Comparison of ENCODE assay signal across 9 cellular contexts in the genomic region with DNA sequence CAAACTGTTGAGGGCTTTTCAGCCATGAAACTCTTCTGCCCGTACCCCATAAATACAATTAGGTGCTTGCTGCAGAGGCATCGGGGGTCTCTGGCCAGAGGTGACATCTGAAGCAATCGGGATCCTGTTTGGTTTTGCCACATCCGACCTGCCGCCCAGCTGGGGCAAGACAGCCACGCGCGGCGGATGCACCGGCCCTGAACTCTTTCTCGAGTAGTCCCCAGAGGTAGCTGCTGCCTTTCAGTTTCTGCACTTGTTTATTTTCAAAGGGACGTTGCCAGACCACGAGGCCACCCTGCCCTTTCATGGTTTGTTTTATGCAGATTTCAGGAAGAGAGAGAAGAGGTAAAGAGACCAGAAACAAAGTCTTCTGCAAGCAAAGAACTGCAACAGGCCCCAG. TPM values are rescaled to one million over a fixed set of nuclear protein-coding genes. Genes with fewer than 3 reads are reported as not detected.
DNase-seq lines count a peak whose midpoint lies in the region; ATAC-seq and TF ChIP-seq lines count a peak whose summit lies in the region.
"Had no signal": no experiment of that assay in that cellular context is flagged by ENCODE, and none has a peak within 500 bp of the region (broad histone marks: within the 10 kb centered on the region; RNA-seq: fewer than 3 reads in every experiment).

No MANE protein-coding gene starts in this region.

- POLR2A ChIA-PET in Caco-2 (lab: Charles Lee): interaction anchor here (0.5 kb wide), 1 partner anchor 408 kb away, joined by 4 read pairs; no protein-coding TSS in a partner anchor

- no peak overlapping the region for H3K4me3 ChIP-seq in Caco-2 (ENCODE audit: low read depth, low read length)

- H3K36me3 Mint-ChIP-seq in Caco-2 (ENCODE audit: insufficient read depth, unreplicated experiment): peaks cover 35% of the 10 kb centered on the region

- H3K4me1 ChIP-seq in Caco-2: peaks cover 18% of the 10 kb centered on the region

- CTCF ChIA-PET in Caco-2 (lab: Charles Lee): no interaction called here

- no peaks in the 10 kb centered on the region for H3K9me3 Mint-ChIP-seq in Caco-2 (ENCODE audit: unreplicated experiment)

- no peaks in the 10 kb centered on the region for H3K27me3 ChIP-seq in Caco-2 (replicated peaks; ENCODE audit: control insufficient read depth, insufficient read depth, low read length)
- H3K27me3 ChIP-seq: neutrophil had no signal

- no peaks in the 10 kb centered on the region for H3K9me3 ChIP-seq in Caco-2
- H3K9me3 ChIP-seq: neutrophil had no signal

- ATAC-seq in HG02981 (IDR thresholded peaks at IDR 0.05; ENCODE audit: unreplicated experiment) (peak; percentile 85), left colon (no peak)

- peaks cover 17% of the 10 kb centered on the region for H3K4me1 Mint-ChIP-seq in Caco-2 (ENCODE audit: low read depth, unreplicated experiment)

- no peak overlapping the region for H3K27ac Mint-ChIP-seq in Caco-2 (ENCODE audit: unreplicated experiment)

- no peak overlapping the region for H3K4me3 Mint-ChIP-seq in Caco-2 (ENCODE audit: unreplicated experiment)

- TF ChIP-seq CTCF in Caco-2 (IDR thresholded peaks at IDR 0.05; ENCODE audit: insufficient read depth in 1 of 2, low read depth in 1 of 2, low read length in 1 of 2, severe bottlenecking in 1 of 2, unreplicated experiment in 1 of 2): no peak

- DNase-seq in activated T-cell treated with anti-CD3 and anti-CD28 coated beads for 48 hours (ENCODE audit: low read depth): peak; percentile 23
- DNase-seq in activated T-cell treated with anti-CD3 and anti-CD28 coated beads for 4 hours: no peak
- DNase-seq in activated CD4-positive, alpha-beta T cell treated with anti-CD3 and anti-CD28 coated beads for 48 hours: peak; percentile 43
- DNase-seq in left colon: peak; percentile 65 to 70
- DNase-seq in NCI-H524 treated with DMSO at 0.1 percent for 48 hours (lab: John Stamatoyannopoulos, UW): no peak
- no peak for DNase-seq in NCI-H226
- DNase-seq in Caco-2: no peak

- BruUV-seq in Caco-2 (replicated peaks; lab: Mats Ljungman, UMichigan): no TSS peak

- H3K36me3 ChIP-seq in Caco-2 (ENCODE audit: control insufficient read depth, insufficient read depth, low read length): no peaks in the 10 kb centered on the region; the same call in 1 of the 2 replicates
- H3K36me3 ChIP-seq: neutrophil had no signal

- H3K27me3 Mint-ChIP-seq in Caco-2 (ENCODE audit: insufficient read depth, unreplicated experiment): no peaks in the 10 kb centered on the region

- intact Hi-C loops in left colon (cut with DNase I, micrococcal nuclease): no loop called here
- intact Hi-C loops in Caco-2 (cut with micrococcal nuclease; ENCODE audit: unreplicated experiment): no loop called here

RNA-seq across cellular contexts. Expression of a gene that starts 10.6 kb away (rescaled TPM):
- total RNA-seq in left colon (100 to 1,000 TPM; 125 to 175 TPM), Caco-2 (2022) (51.3 and 54.5 TPM in 2 replicates)

RNA-seq across cellular contexts. Expression of a gene that starts 46.3 kb away (rescaled TPM):
- total RNA-seq in left colon: 1 to 10 TPM; 6.5 to 6.7 TPM
- 13.0 and 15.5 TPM in 2 replicates for total RNA-seq in Caco-2 (2022)

Comparison
In these comparisons a context has a peak if more than half of its experiments do, and no peak if none do; other contexts are left out.
1. DNase-seq: peak in activated T-cell treated with anti-CD3 and anti-CD28 coated beads for 48 hours (single experiment), activated CD4-positive, alpha-beta T cell treated with anti-CD3 and anti-CD28 coated beads for 48 hours (single experiment) and left colon (2 of 2); none in activated T-cell treated with anti-CD3 and anti-CD28 coated beads for 4 hours (single experiment), NCI-H524 treated with DMSO at 0.1 percent for 48 hours (single experiment), NCI-H226 (single experiment) and Caco-2 (0 of 2).